Comparison of ENCODE assay signal across 16 cellular contexts in the genomic region with DNA sequence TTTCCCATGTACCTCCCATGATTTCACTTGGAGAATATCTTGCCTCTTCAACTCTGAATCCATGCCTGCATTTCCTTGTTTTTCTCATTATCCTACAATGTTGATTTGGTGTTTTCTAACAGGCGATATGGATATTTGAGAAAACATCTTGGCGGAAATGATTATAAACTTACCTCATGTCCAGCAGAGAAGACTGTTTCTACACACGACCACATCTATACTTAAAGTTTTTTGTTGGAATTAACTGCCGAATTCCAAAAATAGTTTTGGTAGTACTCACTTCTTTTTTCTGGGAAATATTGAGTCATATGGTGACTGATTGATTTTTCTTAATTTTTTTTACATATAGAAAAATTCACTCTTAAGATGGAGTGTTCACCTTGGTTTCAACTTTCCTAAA. TPM values are rescaled to one million over a fixed set of nuclear protein-coding genes. Genes with fewer than 3 reads are reported as not detected.
A peak's percentile ranks its signal among the peaks of the same experiment; 100 is the strongest.
DNase-seq lines count a peak whose midpoint lies in the region; ATAC-seq and TF ChIP-seq lines count a peak whose summit lies in the region.
"Had no signal": no experiment of that assay in that cellular context is flagged by ENCODE, and none has a peak within 500 bp of the region (broad histone marks: within the 10 kb centered on the region; RNA-seq: fewer than 3 reads in every experiment).

No MANE protein-coding gene starts in this region.

- ATAC-seq in GM21723 (IDR thresholded peaks at IDR 0.05; ENCODE audit: unreplicated experiment): no peak

- H3K4me3 Mint-ChIP-seq in CD4-positive, alpha-beta memory T cell: no peak overlapping the region
- H3K4me3 Mint-ChIP-seq: stimulated activated naive CD8-positive, alpha-beta T cell treated with anti-CD3 and anti-CD28 coated beads, Interleukin-15, Interleukin-2, amounts not matched to agents 100 ng/mL and 50 ng/mL, for 24 hours had no signal

- no peaks in the 10 kb centered on the region for H3K36me3 ChIP-seq in brain microvascular endothelial cell (replicated peaks)
- H3K36me3 ChIP-seq in osteoblast (ENCODE audit: insufficient read depth, low read length): no peaks in the 10 kb centered on the region
- H3K36me3 ChIP-seq in CD4-positive, alpha-beta memory T cell (ENCODE audit: insufficient read depth, low read length): no peaks in the 10 kb centered on the region
- H3K36me3 ChIP-seq: esophagus squamous epithelium, WERI-Rb-1 had no signal

- intact Hi-C loops in CD4-positive, alpha-beta memory T cell (cut with micrococcal nuclease): no loop called here

- DNase-seq in EH (ENCODE audit: low read depth) (peak; percentile 71), M059J (ENCODE audit: low read depth) (peak; percentile 44), brain microvascular endothelial cell (peak; percentile 18), osteoblast (ENCODE audit: insufficient read length, low spot score, missing footprints) (peak; percentile 70), dermis blood vessel endothelial cell (no peak), activated gamma-delta T cell (lab: John Stamatoyannopoulos, UW) (no peak)
- no peak for DNase-seq in CD4-positive, alpha-beta memory T cell
- DNase-seq: anterior cingulate cortex, Calu3, esophagus squamous epithelium, NCI-H2029 treated with DMSO at 0.1 percent for 48 hours, NCI-H524 treated with DMSO at 0.1 percent for 48 hours, WERI-Rb-1 had no signal

- no peaks in the 10 kb centered on the region for H3K36me3 Mint-ChIP-seq in CD4-positive, alpha-beta memory T cell

- H3K27me3 ChIP-seq in brain microvascular endothelial cell (replicated peaks) (no peaks in the 10 kb centered on the region), osteoblast (ENCODE audit: insufficient read depth, low read length) (no peaks in the 10 kb centered on the region)
- no peaks in the 10 kb centered on the region for H3K27me3 ChIP-seq in CD4-positive, alpha-beta memory T cell (ENCODE audit: insufficient read depth, low read length)
- H3K27me3 ChIP-seq: esophagus squamous epithelium had no signal

- POLR2A ChIA-PET in CD4-positive, alpha-beta memory T cell (lab: Charles Lee; ENCODE audit: partially characterized antibody): no interaction called here

- peak overlapping the region; percentile 75 for H2AFZ ChIP-seq in osteoblast (ENCODE audit: low read length)

- H3K4me3 ChIP-seq in brain microvascular endothelial cell (ENCODE audit: low read depth, low read length): no peak overlapping the region
- H3K4me3 ChIP-seq in osteoblast (ENCODE audit: insufficient read depth, low read length): no peak overlapping the region
- H3K4me3 ChIP-seq in CD4-positive, alpha-beta memory T cell (ENCODE audit: low read length in 2 of 2): no peak overlapping the region
- H3K4me3 ChIP-seq: esophagus squamous epithelium had no signal

- TF ChIP-seq CTCF in brain microvascular endothelial cell (IDR thresholded peaks at IDR 0.05; ENCODE audit: low read depth, low read length, missing control alignments) (no peak), osteoblast (IDR thresholded peaks at IDR 0.05; ENCODE audit: extremely low read depth, low read depth, low read length) (no peak)

- no peaks in the 10 kb centered on the region for H3K4me1 Mint-ChIP-seq in CD4-positive, alpha-beta memory T cell

- in situ Hi-C loops in brain microvascular endothelial cell (cut with HindIII; ENCODE audit: low pct_ligation_motif_present, low sequenced_read_pairs): no loop called here

- H3K79me2 ChIP-seq in osteoblast (ENCODE audit: insufficient read depth, low read length): no peaks in the 10 kb centered on the region

- peaks cover 0 to 2% (median 0%) of the 10 kb centered on the region in 8 donors for H3K9me3 Mint-ChIP-seq in CD4-positive, alpha-beta memory T cell
- H3K9me3 Mint-ChIP-seq: activated T-helper 2 cell treated with anti-CD3 and anti-CD28 coated beads, Interferon-gamma antibody, Interleukin-2, Interleukin-4, amounts not matched to agents 10 μg/mL and 5 μg/mL and 100 μg/mL, durations not matched to agents 14 hours and 24 hours and 36 hours; stimulated activated naive CD8-positive, alpha-beta T cell treated with anti-CD3 and anti-CD28 coated beads, Interleukin-15, Interleukin-2, amounts not matched to agents 100 ng/mL and 50 ng/mL, for 24 hours had no signal

- CTCF ChIA-PET in CD4-positive, alpha-beta memory T cell (lab: Charles Lee; ENCODE audit: partially characterized antibody): no interaction called here

- H3K4me1 ChIP-seq in osteoblast (ENCODE audit: insufficient read depth, low read length): peaks cover 8% of the 10 kb centered on the region
- no peaks in the 10 kb centered on the region for H3K4me1 ChIP-seq in CD4-positive, alpha-beta memory T cell (ENCODE audit: insufficient read depth, low read length)
- H3K4me1 ChIP-seq: esophagus squamous epithelium had no signal

- no peaks in the 10 kb centered on the region for H4K20me1 ChIP-seq in osteoblast (ENCODE audit: insufficient read depth, low read length)

- H3K27ac Mint-ChIP-seq in CD4-positive, alpha-beta memory T cell: no peak overlapping the region
- H3K27ac Mint-ChIP-seq: activated T-helper 2 cell treated with anti-CD3 and anti-CD28 coated beads, Interferon-gamma antibody, Interleukin-2, Interleukin-4, amounts not matched to agents 10 μg/mL and 5 μg/mL and 100 μg/mL, durations not matched to agents 14 hours and 24 hours and 36 hours; stimulated activated naive CD8-positive, alpha-beta T cell treated with anti-CD3 and anti-CD28 coated beads, Interleukin-15, Interleukin-2, amounts not matched to agents 100 ng/mL and 50 ng/mL, for 24 hours had no signal

- H3K27me3 Mint-ChIP-seq in CD4-positive, alpha-beta memory T cell: peaks cover 0 to 3% of the 10 kb centered on the region in 2 donors
- H3K27me3 Mint-ChIP-seq: stimulated activated naive CD8-positive, alpha-beta T cell treated with anti-CD3 and anti-CD28 coated beads, Interleukin-15, Interleukin-2, amounts not matched to agents 100 ng/mL and 50 ng/mL, for 24 hours had no signal

- H3K9me3 ChIP-seq in osteoblast (ENCODE audit: low read depth, low read length): no peaks in the 10 kb centered on the region
- no peaks in the 10 kb centered on the region for H3K9me3 ChIP-seq in CD4-positive, alpha-beta memory T cell (ENCODE audit: control insufficient read depth in 1 of 2, low read length in 2 of 2)
- H3K9me3 ChIP-seq: esophagus squamous epithelium had no signal

- peak overlapping the region; percentile 46 for H3K4me2 ChIP-seq in osteoblast (ENCODE audit: insufficient read depth, low read length)

- H3K27ac ChIP-seq in brain microvascular endothelial cell: peak overlapping the region; percentile 59
- H3K27ac ChIP-seq in osteoblast (ENCODE audit: low read depth, low read length): peak overlapping the region; percentile 70
- H3K27ac ChIP-seq in CD4-positive, alpha-beta memory T cell (ENCODE audit: low read depth, low read length): no peak overlapping the region
- H3K27ac ChIP-seq: esophagus squamous epithelium, WERI-Rb-1 had no signal

RNA-seq across cellular contexts. Expression of a gene that starts 41.4 kb away (rescaled TPM):
- 0.12 and 0.34 TPM in 2 replicates for total RNA-seq in M059J (2014; rRNA removed; shearing (Covaris generic))
- total RNA-seq in osteoblast: under 0.01 TPM in 2 replicates
- not detected for total RNA-seq in CD4-positive, alpha-beta memory T cell
- polyA plus RNA-seq in CD4-positive, alpha-beta memory T cell: not detected
- 0.05 TPM in 1 of 2 replicates, not detected in the other for total RNA-seq in dermis blood vessel endothelial cell
- total RNA-seq: activated T-helper 2 cell treated with anti-CD3 and anti-CD28 coated beads, Interferon-gamma antibody, Interleukin-2, Interleukin-4, amounts not matched to agents 10 μg/mL and 5 μg/mL and 100 μg/mL, durations not matched to agents 14 hours and 24 hours and 36 hours; Calu3 had no signal

Comparison
In these comparisons a context has a peak if more than half of its experiments do, and no peak if none do; other contexts are left out.
1. DNase-seq: peak in EH (single experiment), M059J (single experiment), brain microvascular endothelial cell (single experiment) and osteoblast (single experiment); none in CD4-positive, alpha-beta memory T cell (0 of 5), dermis blood vessel endothelial cell (single experiment) and activated gamma-delta T cell (single experiment).